ENCODE assay signal across 1 cellular context in genomic region chr12:1529228-1529861, GRCh38.
TF ChIP-seq lines count a peak whose summit lies in the region.

No MANE protein-coding gene starts in this region.

TF ChIP-seq in H1, 55 proteins besides CTCF, POLR2A, EP300 and RAD21:
- TF ChIP-seq KDM4A (IDR thresholded peaks at IDR 0.05; ENCODE audit: low read depth, low read length, severe bottlenecking), result no peak
- TF ChIP-seq RNF2 (IDR thresholded peaks at IDR 0.05; ENCODE audit: borderline replicate concordance, low read depth, low read length, missing control alignments, poor library complexity, severe bottlenecking), result peak; percentile 78
- no peak for TF ChIP-seq ZNF274 (IDR thresholded peaks at IDR 0.05; ENCODE audit: borderline replicate concordance, extremely low read depth, low read length)
TF ChIP-seq in H1: peak in this region for 1.
